ENCODE assay signal across 13 cellular contexts in the genomic region with DNA sequence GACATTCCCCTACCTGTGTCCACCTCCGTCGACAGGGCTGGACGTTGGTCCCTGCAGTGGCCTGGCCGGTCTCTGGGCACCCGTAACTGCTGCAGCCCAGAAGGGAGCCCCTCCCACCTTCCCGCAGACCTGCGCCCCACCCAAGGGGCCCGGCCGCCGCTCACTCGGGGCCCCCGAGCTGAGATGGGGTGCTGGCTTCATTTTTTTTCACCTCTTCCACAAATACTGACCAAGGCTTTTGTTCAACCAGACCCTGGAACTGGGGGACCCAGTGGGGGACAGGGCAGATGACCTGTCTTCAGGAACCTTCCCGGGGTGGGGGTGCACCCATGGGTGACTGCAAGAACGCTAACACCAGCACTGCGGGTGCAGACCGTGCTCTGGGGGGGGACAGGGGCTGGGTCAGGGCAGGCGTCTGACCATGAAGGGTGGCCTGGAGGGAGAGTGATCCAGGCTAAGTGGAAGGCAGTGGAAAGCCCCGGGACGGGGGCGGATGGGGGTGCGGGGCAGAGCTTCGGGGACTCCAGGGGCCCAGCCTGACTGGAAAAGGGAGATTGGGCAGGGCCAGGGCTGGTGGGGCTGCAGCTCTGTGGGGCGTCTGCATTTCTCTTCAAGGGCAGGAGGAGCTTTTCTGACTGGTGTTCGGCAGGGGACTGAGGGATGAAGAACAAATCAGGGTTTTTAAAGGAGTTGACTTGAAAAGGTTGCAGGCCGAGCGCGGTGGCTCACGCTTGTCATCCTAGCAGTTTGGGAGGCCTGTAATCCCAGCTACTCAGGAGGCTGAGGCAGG. TPM values are rescaled to one million over a fixed set of nuclear protein-coding genes. Genes with fewer than 3 reads are reported as not detected.
DNase-seq lines count a peak whose midpoint lies in the region; ATAC-seq and TF ChIP-seq lines count a peak whose summit lies in the region.
"Had no signal": no experiment of that assay in that cellular context is flagged by ENCODE, and none has a peak within 500 bp of the region (broad histone marks: within the 10 kb centered on the region; RNA-seq: fewer than 3 reads in every experiment).

No MANE protein-coding gene starts in this region.

- POLR2A ChIA-PET in CD4-positive, alpha-beta T cell (lab: Charles Lee): no interaction called here

- no peak overlapping the region for H3K9ac ChIP-seq in DND-41 (ENCODE audit: low read depth, low read length)

- no peaks in the 10 kb centered on the region for H3K4me1 ChIP-seq in DND-41 (ENCODE audit: insufficient read depth, low read length)
- H3K4me1 ChIP-seq: tibial artery had no signal

- no peaks in the 10 kb centered on the region for H3K79me2 ChIP-seq in DND-41 (ENCODE audit: insufficient read depth, low read length)

- H3K4me3 ChIP-seq in DND-41 (ENCODE audit: low read depth in 1 of 2, low read length in 2 of 2) (no peak overlapping the region), epithelial cell of esophagus (ENCODE audit: low read length) (no peak overlapping the region)
- H3K4me3 ChIP-seq: lung, tibial artery had no signal

- no peak for DNase-seq in CD4-positive, alpha-beta T cell
- DNase-seq in DND-41 (no peak), epithelial cell of esophagus (ENCODE audit: low read depth) (peak; percentile 40), NCI-H82 treated with DMSO at 0.1 percent for 48 hours (lab: John Stamatoyannopoulos, UW; ENCODE audit: unreplicated experiment) (no peak), left colon (no peak)
- DNase-seq in activated CD8-positive, alpha-beta memory T cell treated with anti-CD3 and anti-CD28 coated beads, Interleukin-2, amount 50 U/mL, for 4 hours: peak; percentile 46
- DNase-seq in activated CD4-positive, CD25-positive, alpha-beta regulatory T cell treated with anti-CD3 and anti-CD28 coated beads, Interleukin-2, amount 50 U/mL, for 72 hours: no peak
- DNase-seq: activated CD4-positive, alpha-beta T cell treated with anti-CD3 and anti-CD28 coated beads for 48 hours; naive B cell; NCI-H1417 treated with DMSO at 0.1 percent for 48 hours; tibial artery had no signal

- H3K4me2 ChIP-seq in DND-41 (ENCODE audit: insufficient read depth, low read length): no peak overlapping the region

- CTCF ChIA-PET in CD4-positive, alpha-beta T cell (lab: Charles Lee): no interaction called here

- peaks cover 19% of the 10 kb centered on the region for H3K36me3 Mint-ChIP-seq in CD4-positive, alpha-beta T cell (ENCODE audit: low read depth)
- H3K36me3 Mint-ChIP-seq: naive B cell had no signal

- peaks cover 32% of the 10 kb centered on the region for H4K20me1 ChIP-seq in DND-41 (ENCODE audit: insufficient read depth, low read length)

- no peak for TF ChIP-seq CTCF in CD4-positive, alpha-beta T cell (IDR thresholded peaks at IDR 0.05)
- TF ChIP-seq CTCF in DND-41 (IDR thresholded peaks at IDR 0.05; ENCODE audit: borderline replicate concordance, extremely low read depth, low read length, poor library complexity, severe bottlenecking): no peak
- no peak for TF ChIP-seq CTCF in epithelial cell of esophagus (IDR thresholded peaks at IDR 0.05; ENCODE audit: insufficient read depth, low read depth, low read length, missing control alignments)

- H3K9me3 Mint-ChIP-seq in CD4-positive, alpha-beta T cell: no peaks in the 10 kb centered on the region
- H3K9me3 Mint-ChIP-seq: naive B cell had no signal

- H3K4me3 Mint-ChIP-seq in CD4-positive, alpha-beta T cell: peak overlapping the region; percentile 38

- H3K27me3 Mint-ChIP-seq in CD4-positive, alpha-beta T cell: no peaks in the 10 kb centered on the region
- H3K27me3 Mint-ChIP-seq: naive B cell had no signal

- peak overlapping the region; percentile 51 for H3K27ac Mint-ChIP-seq in CD4-positive, alpha-beta T cell

- no peaks in the 10 kb centered on the region for H3K27me3 ChIP-seq in CD4-positive, alpha-beta T cell (ENCODE audit: control insufficient read depth, insufficient read depth, low read length)
- no peaks in the 10 kb centered on the region for H3K27me3 ChIP-seq in DND-41 (ENCODE audit: insufficient read depth, low read length, poor library complexity)

- H2AFZ ChIP-seq in DND-41 (ENCODE audit: low read depth, low read length): no peak overlapping the region

- no peaks in the 10 kb centered on the region for H3K9me3 ChIP-seq in CD4-positive, alpha-beta T cell (ENCODE audit: control insufficient read depth, low read length)
- no peaks in the 10 kb centered on the region for H3K9me3 ChIP-seq in DND-41 (ENCODE audit: insufficient read depth, low read length, severe bottlenecking)
- H3K9me3 ChIP-seq: tibial artery had no signal

- no peak overlapping the region for H3K27ac ChIP-seq in CD4-positive, alpha-beta T cell (ENCODE audit: low read depth, low read length)
- H3K27ac ChIP-seq in DND-41 (ENCODE audit: low read length): no peak overlapping the region; the same call in 1 of the 2 replicates
- H3K27ac ChIP-seq: tibial artery had no signal

- no peak for ATAC-seq in CD4-positive, alpha-beta T cell (ENCODE audit: poor library complexity)
- ATAC-seq in DND-41 (ENCODE audit: insufficient read depth, low read depth): peak; percentile 23; the same call in 2 of the 3 replicates
- ATAC-seq in left colon: no peak
- ATAC-seq in GM19035 (IDR thresholded peaks at IDR 0.05; ENCODE audit: unreplicated experiment): no peak

- H3K4me1 Mint-ChIP-seq in CD4-positive, alpha-beta T cell (ENCODE audit: low read depth): no peaks in the 10 kb centered on the region

- H3K36me3 ChIP-seq in DND-41 (ENCODE audit: insufficient read depth, low read length): peaks cover 23% of the 10 kb centered on the region

- intact Hi-C loops in CD4-positive, alpha-beta T cell (cut with DNase I, micrococcal nuclease): no loop called here
- intact Hi-C loops in left colon (cut with DNase I, micrococcal nuclease): no loop called here

RNA-seq across cellular contexts. Expression of a gene that starts 42.3 kb away (rescaled TPM):
- total RNA-seq in CD4-positive, alpha-beta T cell: 10 to 100 TPM; 80.3 to 85.3 TPM
- 10 to 100 TPM in 1 of 2 donors, 1 to 10 TPM in 1; 3.6 to 11.2 TPM for total RNA-seq in left colon

Comparison
In these comparisons a context has a peak if more than half of its experiments do, and no peak if none do; other contexts are left out.
1. DNase-seq: peak in activated CD8-positive, alpha-beta memory T cell treated with anti-CD3 and anti-CD28 coated beads, Interleukin-2, amount 50 U/mL, for 4 hours (single experiment) and epithelial cell of esophagus (single experiment); none in CD4-positive, alpha-beta T cell (0 of 10), DND-41 (single experiment), NCI-H82 treated with DMSO at 0.1 percent for 48 hours (single experiment), activated CD4-positive, CD25-positive, alpha-beta regulatory T cell treated with anti-CD3 and anti-CD28 coated beads, Interleukin-2, amount 50 U/mL, for 72 hours (single experiment) and left colon (0 of 2).
2. RNA of a gene that starts 42.3 kb away (total RNA-seq): 80.3 to 85.3 TPM in CD4-positive, alpha-beta T cell; 3.6 to 11.2 TPM in left colon; every median in the first group is over 4 times any median in the second.